9 cellular contexts compared by ENCODE assay signal in genomic region chr4:128516568-128516967, GRCh38.
A peak's percentile ranks its signal among the peaks of the same experiment; 100 is the strongest.
DNase-seq lines count a peak whose midpoint lies in the region; ATAC-seq lines count a peak whose summit lies in the region.
"Had no signal": no experiment of that assay in that cellular context is flagged by ENCODE, and none has a peak within 500 bp of the region (broad histone marks: within the 10 kb centered on the region; RNA-seq: fewer than 3 reads in every experiment).

No MANE protein-coding gene starts in this region.

- H3K27ac Mint-ChIP-seq in CD8-positive, alpha-beta memory T cell = no peak overlapping the region
- H3K27ac Mint-ChIP-seq in activated T-helper 2 cell treated with anti-CD3 and anti-CD28 coated beads, Interferon-gamma antibody, Interleukin-2, Interleukin-4, amounts not matched to agents 10 μg/mL and 5 μg/mL and 100 μg/mL, durations not matched to agents 14 hours and 24 hours and 36 hours = no peak overlapping the region

- POLR2A ChIA-PET in CD8-positive, alpha-beta memory T cell (lab: Charles Lee) = no interaction called here

- CTCF ChIA-PET in CD8-positive, alpha-beta memory T cell (lab: Charles Lee) = no interaction called here

- no peaks in the 10 kb centered on the region for H3K36me3 ChIP-seq in CD8-positive, alpha-beta memory T cell (ENCODE audit: insufficient read depth, low read length)
- H3K36me3 ChIP-seq in aorta (ENCODE audit: control insufficient read depth in 1 of 2, insufficient read depth in 2 of 2, low read length in 1 of 2) = no peaks in the 10 kb centered on the region

- peaks cover 4 to 11% of the 10 kb centered on the region in 2 donors for H3K27me3 Mint-ChIP-seq in CD8-positive, alpha-beta memory T cell
- H3K27me3 Mint-ChIP-seq in activated T-helper 2 cell treated with anti-CD3 and anti-CD28 coated beads, Interferon-gamma antibody, Interleukin-2, Interleukin-4, amounts not matched to agents 10 μg/mL and 5 μg/mL and 100 μg/mL, durations not matched to agents 14 hours and 24 hours and 36 hours (ENCODE audit: low read depth) = no peaks in the 10 kb centered on the region

- WGBS in aorta, 2 donors = 85% methylated on average over 2 of the region's 2 CpGs

- intact Hi-C loops in aorta (cut with DNase I) = loop anchor here (5.0 to 10.0 kb wide), 2 partner anchors 36 to 132 kb away; no protein-coding TSS in a partner anchor
- intact Hi-C loops in activated T-helper 2 cell treated with anti-CD3 and anti-CD28 coated beads, Interferon-gamma antibody, Interleukin-2, Interleukin-4, amounts not matched to agents 10 μg/mL and 5 μg/mL and 100 μg/mL, durations not matched to agents 14 hours and 24 hours and 36 hours (cut with micrococcal nuclease) = loop anchor here (5.0 kb wide), 1 partner anchor 36 kb away; no protein-coding TSS in a partner anchor

- peaks cover 0 to 9% (median 0%) of the 10 kb centered on the region in 3 donors for H3K36me3 Mint-ChIP-seq in CD8-positive, alpha-beta memory T cell
- peaks cover 3% of the 10 kb centered on the region for H3K36me3 Mint-ChIP-seq in activated T-helper 2 cell treated with anti-CD3 and anti-CD28 coated beads, Interferon-gamma antibody, Interleukin-2, Interleukin-4, amounts not matched to agents 10 μg/mL and 5 μg/mL and 100 μg/mL, durations not matched to agents 14 hours and 24 hours and 36 hours (ENCODE audit: low read depth)

- no peak for DNase-seq in CD8-positive, alpha-beta memory T cell
- DNase-seq in brain pericyte (ENCODE audit: low read depth, low spot score) (peak; percentile 63), KG1 (lab: John Stamatoyannopoulos, UW) (no peak), aorta (no peak), mucosa of gallbladder (ENCODE audit: low spot score) (no peak)
- no peak for DNase-seq in activated T-helper 2 cell treated with anti-CD3 and anti-CD28 coated beads, Interferon-gamma antibody, Interleukin-2, Interleukin-4, amounts not matched to agents 10 μg/mL and 5 μg/mL and 100 μg/mL, durations not matched to agents 14 hours and 24 hours and 36 hours (ENCODE audit: low spot score)

- H3K4me3 ChIP-seq in CD8-positive, alpha-beta memory T cell (ENCODE audit: low read length) = no peak overlapping the region
- no peak overlapping the region for H3K4me3 ChIP-seq in aorta (ENCODE audit: low read length in 2 of 2)

- ATAC-seq in GM19455 (IDR thresholded peaks at IDR 0.05; ENCODE audit: unreplicated experiment) = peak; percentile 70
- ATAC-seq in HG03139 (IDR thresholded peaks at IDR 0.05; ENCODE audit: unreplicated experiment) = peak; percentile 42
- ATAC-seq in aorta (ENCODE audit: low FRiP score) = no peak

- no peaks in the 10 kb centered on the region for H3K4me1 ChIP-seq in CD8-positive, alpha-beta memory T cell (ENCODE audit: insufficient read depth, low read length)
- H3K4me1 ChIP-seq in aorta (ENCODE audit: control insufficient read depth in 1 of 2, insufficient read depth in 2 of 2, low read length in 2 of 2) = peaks cover 5 to 6% of the 10 kb centered on the region in 2 donors

- no peaks in the 10 kb centered on the region for H3K27me3 ChIP-seq in CD8-positive, alpha-beta memory T cell (ENCODE audit: insufficient read depth, low read length, poor library complexity, severe bottlenecking)
- H3K27me3 ChIP-seq in aorta (ENCODE audit: control insufficient read depth in 1 of 2, insufficient read depth in 2 of 2, low read length in 1 of 2) = no peaks in the 10 kb centered on the region

- no peaks in the 10 kb centered on the region for H3K9me3 ChIP-seq in CD8-positive, alpha-beta memory T cell (ENCODE audit: low read length)
- H3K9me3 ChIP-seq in aorta (ENCODE audit: control insufficient read depth, low read length) = no peaks in the 10 kb centered on the region

- no peak overlapping the region for H3K4me3 Mint-ChIP-seq in CD8-positive, alpha-beta memory T cell
- H3K4me3 Mint-ChIP-seq in activated T-helper 2 cell treated with anti-CD3 and anti-CD28 coated beads, Interferon-gamma antibody, Interleukin-2, Interleukin-4, amounts not matched to agents 10 μg/mL and 5 μg/mL and 100 μg/mL, durations not matched to agents 14 hours and 24 hours and 36 hours (ENCODE audit: low read depth) = no peak overlapping the region

- no peaks in the 10 kb centered on the region for H3K9me3 Mint-ChIP-seq in CD8-positive, alpha-beta memory T cell
- H3K9me3 Mint-ChIP-seq in activated T-helper 2 cell treated with anti-CD3 and anti-CD28 coated beads, Interferon-gamma antibody, Interleukin-2, Interleukin-4, amounts not matched to agents 10 μg/mL and 5 μg/mL and 100 μg/mL, durations not matched to agents 14 hours and 24 hours and 36 hours = peaks cover 7% of the 10 kb centered on the region

- H3K4me1 Mint-ChIP-seq in CD8-positive, alpha-beta memory T cell = peaks cover 10 to 21% (median 15%) of the 10 kb centered on the region in 3 donors
- H3K4me1 Mint-ChIP-seq in activated T-helper 2 cell treated with anti-CD3 and anti-CD28 coated beads, Interferon-gamma antibody, Interleukin-2, Interleukin-4, amounts not matched to agents 10 μg/mL and 5 μg/mL and 100 μg/mL, durations not matched to agents 14 hours and 24 hours and 36 hours (ENCODE audit: low read depth) = peaks cover 24% of the 10 kb centered on the region

- H3K27ac ChIP-seq in CD8-positive, alpha-beta memory T cell (ENCODE audit: low read depth, low read length) = peak overlapping the region; percentile 60
- no peak overlapping the region for H3K27ac ChIP-seq in aorta (ENCODE audit: low read depth in 1 of 2, low read length in 2 of 2)
- H3K27ac ChIP-seq: VCaP had no signal
